In genomic region chr22:37033605-37034430, GRCh38 we compare ENCODE assay signal across 1 cellular context.
TF ChIP-seq lines count a peak whose summit lies in the region.

No MANE protein-coding gene starts in this region.

TF ChIP-seq in HepG2, 621 proteins besides CTCF, POLR2A, EP300 and RAD21 (continued from another document and continues in another):
- TF ChIP-seq ZBED4 (CRISPR knock-in tag; IDR thresholded peaks at IDR 0.05; ENCODE audit: borderline replicate concordance) = peak; percentile 21; the same call in 1 of the 2 replicates
- TF ChIP-seq TFAP4 (IDR thresholded peaks at IDR 0.05; ENCODE audit: borderline replicate concordance, low read depth) = peak; percentile 37; the same call in 1 of the 2 replicates
- TF ChIP-seq NFKBIZ (CRISPR knock-in tag; IDR thresholded peaks at IDR 0.05) = no peak
- TF ChIP-seq SKI (IDR thresholded peaks at IDR 0.05; ENCODE audit: partially characterized antibody) = peak; percentile 27
- 0 out of 2 replicates have a peak, but pooled peaks have one; percentile 32 for TF ChIP-seq ZNF740 (CRISPR knock-in tag; IDR thresholded peaks at IDR 0.05)
- peak; percentile 90 for TF ChIP-seq HDAC2 (CRISPR knock-in tag; IDR thresholded peaks at IDR 0.05)
- peak; percentile 21; the same call in 1 of the 2 replicates for TF ChIP-seq ZBTB26 (CRISPR knock-in tag; IDR thresholded peaks at IDR 0.05; ENCODE audit: borderline replicate concordance)
- TF ChIP-seq ZFX (CRISPR knock-in tag; IDR thresholded peaks at IDR 0.05; ENCODE audit: low read depth) = peak; percentile 71
- peak; percentile 66 for TF ChIP-seq SRSF1 (optimal IDR thresholded peaks at IDR 0.05; ENCODE audit: low read depth, low read length)
- peak; percentile 96 for TF ChIP-seq HNF4G (IDR thresholded peaks at IDR 0.05; ENCODE audit: borderline replicate concordance, low read depth, low read length)
- peak; percentile 91; the same call in 1 of the 2 replicates for TF ChIP-seq HNF4G (CRISPR knock-in tag; IDR thresholded peaks at IDR 0.05; ENCODE audit: borderline replicate concordance, low read depth)
- TF ChIP-seq ZNF318 (CRISPR knock-in tag; IDR thresholded peaks at IDR 0.05) = 0 out of 2 replicates have a peak, but pooled peaks have one; percentile 20
- TF ChIP-seq HOXA3 (CRISPR knock-in tag; IDR thresholded peaks at IDR 0.05) = peak; percentile 84; the same call in 1 of the 2 replicates
- TF ChIP-seq ZNF558 (CRISPR knock-in tag; IDR thresholded peaks at IDR 0.05; ENCODE audit: borderline replicate concordance) = peak; percentile 79; the same call in 1 of the 2 replicates
- TF ChIP-seq ZNF687 (CRISPR knock-in tag; IDR thresholded peaks at IDR 0.05) = peak; percentile 98
- no peak for TF ChIP-seq TRIM24 (CRISPR knock-in tag; IDR thresholded peaks at IDR 0.05)
- peak; percentile 59; the same call in 1 of the 2 replicates for TF ChIP-seq ELF3 (CRISPR knock-in tag; IDR thresholded peaks at IDR 0.05)
- TF ChIP-seq POGZ (CRISPR knock-in tag; IDR thresholded peaks at IDR 0.05) = no peak
- 0 out of 2 replicates have a peak, but pooled peaks have one; percentile 11 for TF ChIP-seq IRF9 (CRISPR knock-in tag; IDR thresholded peaks at IDR 0.05; ENCODE audit: borderline replicate concordance)
- peak; percentile 70; the same call in 1 of the 2 replicates for TF ChIP-seq MYC (CRISPR knock-in tag; IDR thresholded peaks at IDR 0.05; ENCODE audit: borderline replicate concordance)
- TF ChIP-seq ZNF674 (CRISPR knock-in tag; IDR thresholded peaks at IDR 0.05; ENCODE audit: low read depth) = no peak
- no peak for TF ChIP-seq EHMT2 (IDR thresholded peaks at IDR 0.05; ENCODE audit: borderline replicate concordance, low read depth, low read length)
- 0 out of 2 replicates have a peak, but pooled peaks have one; percentile 27 for TF ChIP-seq SPEN (CRISPR knock-in tag; IDR thresholded peaks at IDR 0.05; ENCODE audit: low read depth)
- 0 out of 2 replicates have a peak, but pooled peaks have one; percentile 2 for TF ChIP-seq E2F2 (CRISPR knock-in tag; IDR thresholded peaks at IDR 0.05; ENCODE audit: borderline replicate concordance)
- no peak for TF ChIP-seq ZSCAN9 (CRISPR knock-in tag; IDR thresholded peaks at IDR 0.05; ENCODE audit: borderline replicate concordance)
- peak; percentile 82 for TF ChIP-seq HDAC1 (CRISPR knock-in tag; IDR thresholded peaks at IDR 0.05)
- peak; percentile 87 for TF ChIP-seq PATZ1 (CRISPR knock-in tag; IDR thresholded peaks at IDR 0.05)
- 0 out of 2 replicates have a peak, but pooled peaks have one; percentile 25 for TF ChIP-seq DR1 (CRISPR knock-in tag; IDR thresholded peaks at IDR 0.05)
- TF ChIP-seq RORA (CRISPR knock-in tag; IDR thresholded peaks at IDR 0.05) = no peak
- TF ChIP-seq POLR2G (IDR thresholded peaks at IDR 0.05; ENCODE audit: low read depth, low read length) = peak; percentile 86
- peak; percentile 38; the same call in 1 of the 2 replicates for TF ChIP-seq NFKB2 (CRISPR knock-in tag; IDR thresholded peaks at IDR 0.05; ENCODE audit: borderline replicate concordance)
